Comparison of ENCODE assay signal across 1 cellular context in the genomic region with DNA sequence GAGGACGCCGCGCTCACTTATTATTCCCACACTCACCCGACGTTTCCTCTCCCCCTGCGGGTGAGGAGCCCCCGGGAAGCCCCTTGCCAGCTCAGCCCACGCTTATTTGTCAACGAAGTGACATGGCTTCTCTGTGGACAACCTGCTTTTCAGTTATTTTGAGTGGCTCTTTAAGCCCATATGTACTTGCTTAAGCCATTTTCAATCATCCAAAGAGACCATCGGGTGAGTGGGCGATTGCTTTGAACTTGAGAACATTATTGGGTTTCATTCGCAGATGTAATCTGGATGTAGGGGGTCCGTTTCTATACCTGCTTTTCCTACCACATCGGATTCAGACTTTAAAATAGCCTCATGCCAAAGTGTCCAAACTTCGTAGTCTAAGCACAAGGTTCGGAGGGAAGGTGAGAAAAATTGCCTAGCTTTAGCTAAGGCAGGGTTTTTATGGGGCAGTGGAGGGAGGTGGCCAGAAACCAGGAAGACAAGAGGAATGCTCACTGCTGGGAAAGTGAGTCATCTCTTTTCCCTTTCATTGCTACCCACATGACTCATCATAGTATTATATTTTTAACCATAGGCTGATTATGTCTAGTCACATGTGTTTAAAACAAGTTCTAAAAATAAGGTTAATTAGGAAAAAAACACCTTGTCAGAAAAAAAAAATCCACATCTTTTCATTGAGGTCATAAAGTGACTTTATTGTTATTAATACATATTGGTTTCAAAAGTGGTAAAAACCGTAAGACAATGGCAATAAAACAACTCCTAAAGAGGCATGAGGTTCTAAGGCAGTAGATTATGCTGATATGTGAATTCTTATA.
TF ChIP-seq lines count a peak whose summit lies in the region.

No MANE protein-coding gene starts in this region.

TF ChIP-seq in K562, 482 proteins besides CTCF, POLR2A, EP300 and RAD21 (continued from another document and continues in another):
- TF ChIP-seq, protein P1, sequence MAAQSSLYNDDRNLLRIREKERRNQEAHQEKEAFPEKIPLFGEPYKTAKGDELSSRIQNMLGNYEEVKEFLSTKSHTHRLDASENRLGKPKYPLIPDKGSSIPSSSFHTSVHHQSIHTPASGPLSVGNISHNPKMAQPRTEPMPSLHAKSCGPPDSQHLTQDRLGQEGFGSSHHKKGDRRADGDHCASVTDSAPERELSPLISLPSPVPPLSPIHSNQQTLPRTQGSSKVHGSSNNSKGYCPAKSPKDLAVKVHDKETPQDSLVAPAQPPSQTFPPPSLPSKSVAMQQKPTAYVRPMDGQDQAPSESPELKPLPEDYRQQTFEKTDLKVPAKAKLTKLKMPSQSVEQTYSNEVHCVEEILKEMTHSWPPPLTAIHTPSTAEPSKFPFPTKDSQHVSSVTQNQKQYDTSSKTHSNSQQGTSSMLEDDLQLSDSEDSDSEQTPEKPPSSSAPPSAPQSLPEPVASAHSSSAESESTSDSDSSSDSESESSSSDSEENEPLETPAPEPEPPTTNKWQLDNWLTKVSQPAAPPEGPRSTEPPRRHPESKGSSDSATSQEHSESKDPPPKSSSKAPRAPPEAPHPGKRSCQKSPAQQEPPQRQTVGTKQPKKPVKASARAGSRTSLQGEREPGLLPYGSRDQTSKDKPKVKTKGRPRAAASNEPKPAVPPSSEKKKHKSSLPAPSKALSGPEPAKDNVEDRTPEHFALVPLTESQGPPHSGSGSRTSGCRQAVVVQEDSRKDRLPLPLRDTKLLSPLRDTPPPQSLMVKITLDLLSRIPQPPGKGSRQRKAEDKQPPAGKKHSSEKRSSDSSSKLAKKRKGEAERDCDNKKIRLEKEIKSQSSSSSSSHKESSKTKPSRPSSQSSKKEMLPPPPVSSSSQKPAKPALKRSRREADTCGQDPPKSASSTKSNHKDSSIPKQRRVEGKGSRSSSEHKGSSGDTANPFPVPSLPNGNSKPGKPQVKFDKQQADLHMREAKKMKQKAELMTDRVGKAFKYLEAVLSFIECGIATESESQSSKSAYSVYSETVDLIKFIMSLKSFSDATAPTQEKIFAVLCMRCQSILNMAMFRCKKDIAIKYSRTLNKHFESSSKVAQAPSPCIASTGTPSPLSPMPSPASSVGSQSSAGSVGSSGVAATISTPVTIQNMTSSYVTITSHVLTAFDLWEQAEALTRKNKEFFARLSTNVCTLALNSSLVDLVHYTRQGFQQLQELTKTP (IDR thresholded peaks at IDR 0.05; ENCODE audit: low read depth in 1 of 2, partially characterized antibody in 2 of 2) = peak in 1 of 2 experiments; percentile 30
- no peak for TF ChIP-seq CHCHD3 (CRISPR knock-in tag; IDR thresholded peaks at IDR 0.05)
- TF ChIP-seq RUNX1 (IDR thresholded peaks at IDR 0.05; ENCODE audit: low read depth) = no peak
- TF ChIP-seq ZNF695 (CRISPR knock-in tag; IDR thresholded peaks at IDR 0.05) = no peak
- TF ChIP-seq NR3C1 (CRISPR knock-in tag; IDR thresholded peaks at IDR 0.05) = no peak
- peak; percentile 47 for TF ChIP-seq FOS (IDR thresholded peaks at IDR 0.05; ENCODE audit: extremely low read depth, insufficient read length)
- TF ChIP-seq TCF7L2 (IDR thresholded peaks at IDR 0.05; ENCODE audit: low read depth, low read length) = no peak
- TF ChIP-seq ZNF316 (IDR thresholded peaks at IDR 0.05) = peak; percentile 94
- TF ChIP-seq HSF4 (CRISPR knock-in tag; IDR thresholded peaks at IDR 0.05; ENCODE audit: borderline replicate concordance) = peak; percentile 66; the same call in 1 of the 2 replicates
- no peak for TF ChIP-seq RNF2 (IDR thresholded peaks at IDR 0.05)
- TF ChIP-seq SNIP1 (IDR thresholded peaks at IDR 0.05; ENCODE audit: low read depth) = no peak
- no peak for TF ChIP-seq ETV1 (tag; conservative IDR thresholded peaks at IDR 0.05; ENCODE audit: low read depth)
- TF ChIP-seq, protein P2, sequence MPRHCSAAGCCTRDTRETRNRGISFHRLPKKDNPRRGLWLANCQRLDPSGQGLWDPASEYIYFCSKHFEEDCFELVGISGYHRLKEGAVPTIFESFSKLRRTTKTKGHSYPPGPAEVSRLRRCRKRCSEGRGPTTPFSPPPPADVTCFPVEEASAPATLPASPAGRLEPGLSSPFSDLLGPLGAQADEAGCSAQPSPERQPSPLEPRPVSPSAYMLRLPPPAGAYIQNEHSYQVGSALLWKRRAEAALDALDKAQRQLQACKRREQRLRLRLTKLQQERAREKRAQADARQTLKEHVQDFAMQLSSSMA (CRISPR knock-in tag; IDR thresholded peaks at IDR 0.05) = no peak
- TF ChIP-seq MYC (IDR thresholded peaks at IDR 0.05; ENCODE audit: low read depth, low read length) = peak; percentile 39; the same call in 1 of the 2 replicates
- no peak for TF ChIP-seq MYC (CRISPR knock-in tag; IDR thresholded peaks at IDR 0.05; ENCODE audit: borderline replicate concordance, low read depth)
- TF ChIP-seq, protein P3, sequence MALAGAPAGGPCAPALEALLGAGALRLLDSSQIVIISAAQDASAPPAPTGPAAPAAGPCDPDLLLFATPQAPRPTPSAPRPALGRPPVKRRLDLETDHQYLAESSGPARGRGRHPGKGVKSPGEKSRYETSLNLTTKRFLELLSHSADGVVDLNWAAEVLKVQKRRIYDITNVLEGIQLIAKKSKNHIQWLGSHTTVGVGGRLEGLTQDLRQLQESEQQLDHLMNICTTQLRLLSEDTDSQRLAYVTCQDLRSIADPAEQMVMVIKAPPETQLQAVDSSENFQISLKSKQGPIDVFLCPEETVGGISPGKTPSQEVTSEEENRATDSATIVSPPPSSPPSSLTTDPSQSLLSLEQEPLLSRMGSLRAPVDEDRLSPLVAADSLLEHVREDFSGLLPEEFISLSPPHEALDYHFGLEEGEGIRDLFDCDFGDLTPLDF (CRISPR knock-in tag; IDR thresholded peaks at IDR 0.05) = no peak
- no peak for TF ChIP-seq ZNF282 (CRISPR knock-in tag; IDR thresholded peaks at IDR 0.05)
- no peak for TF ChIP-seq POLR2AphosphoS2 (IDR thresholded peaks at IDR 0.05; ENCODE audit: low read length)
- TF ChIP-seq EWSR1 (IDR thresholded peaks at IDR 0.05; ENCODE audit: borderline replicate concordance, low read depth, partially characterized antibody) = no peak
- no peak for TF ChIP-seq BDP1 (IDR thresholded peaks at IDR 0.05; ENCODE audit: insufficient read depth, insufficient read length)
- TF ChIP-seq ZBTB7A (IDR thresholded peaks at IDR 0.05; ENCODE audit: borderline replicate concordance, control insufficient read depth, low read depth, low read length) = no peak
- TF ChIP-seq BRD4 (IDR thresholded peaks at IDR 0.05) = no peak
- TF ChIP-seq ZNF408 (CRISPR knock-in tag; IDR thresholded peaks at IDR 0.05; ENCODE audit: low read depth) = no peak
- peak in 1 of 2 experiments; percentile 61; a peak in 2 of 4 replicates for TF ChIP-seq MAZ (CRISPR knock-in tag; conservative IDR thresholded peaks at IDR 0.05 in 1 of 2, IDR thresholded peaks at IDR 0.05 in 1 of 2)
- TF ChIP-seq, protein P4, sequence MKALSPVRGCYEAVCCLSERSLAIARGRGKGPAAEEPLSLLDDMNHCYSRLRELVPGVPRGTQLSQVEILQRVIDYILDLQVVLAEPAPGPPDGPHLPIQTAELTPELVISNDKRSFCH (CRISPR knock-in tag; IDR thresholded peaks at IDR 0.05) = no peak; the same call in 1 of the 2 replicates
- TF ChIP-seq, protein P4 (tag; IDR thresholded peaks at IDR 0.05) = peak; percentile 97
- TF ChIP-seq L3MBTL2 (IDR thresholded peaks at IDR 0.05) = peak; percentile 79
- TF ChIP-seq KAT2B (IDR thresholded peaks at IDR 0.05; ENCODE audit: low read depth, low read length) = no peak
- TF ChIP-seq, protein P5, sequence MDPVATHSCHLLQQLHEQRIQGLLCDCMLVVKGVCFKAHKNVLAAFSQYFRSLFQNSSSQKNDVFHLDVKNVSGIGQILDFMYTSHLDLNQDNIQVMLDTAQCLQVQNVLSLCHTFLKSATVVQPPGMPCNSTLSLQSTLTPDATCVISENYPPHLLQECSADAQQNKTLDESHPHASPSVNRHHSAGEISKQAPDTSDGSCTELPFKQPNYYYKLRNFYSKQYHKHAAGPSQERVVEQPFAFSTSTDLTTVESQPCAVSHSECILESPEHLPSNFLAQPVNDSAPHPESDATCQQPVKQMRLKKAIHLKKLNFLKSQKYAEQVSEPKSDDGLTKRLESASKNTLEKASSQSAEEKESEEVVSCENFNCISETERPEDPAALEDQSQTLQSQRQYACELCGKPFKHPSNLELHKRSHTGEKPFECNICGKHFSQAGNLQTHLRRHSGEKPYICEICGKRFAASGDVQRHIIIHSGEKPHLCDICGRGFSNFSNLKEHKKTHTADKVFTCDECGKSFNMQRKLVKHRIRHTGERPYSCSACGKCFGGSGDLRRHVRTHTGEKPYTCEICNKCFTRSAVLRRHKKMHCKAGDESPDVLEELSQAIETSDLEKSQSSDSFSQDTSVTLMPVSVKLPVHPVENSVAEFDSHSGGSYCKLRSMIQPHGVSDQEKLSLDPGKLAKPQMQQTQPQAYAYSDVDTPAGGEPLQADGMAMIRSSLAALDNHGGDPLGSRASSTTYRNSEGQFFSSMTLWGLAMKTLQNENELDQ (CRISPR knock-in tag; IDR thresholded peaks at IDR 0.05; ENCODE audit: borderline replicate concordance) = no peak
- TF ChIP-seq ETV5 (CRISPR knock-in tag; IDR thresholded peaks at IDR 0.05; ENCODE audit: low read depth) = no peak
- TF ChIP-seq IRF2 (CRISPR knock-in tag; IDR thresholded peaks at IDR 0.05) = no peak
- no peak for TF ChIP-seq ZEB2 (IDR thresholded peaks at IDR 0.05)
- TF ChIP-seq, protein P6, sequence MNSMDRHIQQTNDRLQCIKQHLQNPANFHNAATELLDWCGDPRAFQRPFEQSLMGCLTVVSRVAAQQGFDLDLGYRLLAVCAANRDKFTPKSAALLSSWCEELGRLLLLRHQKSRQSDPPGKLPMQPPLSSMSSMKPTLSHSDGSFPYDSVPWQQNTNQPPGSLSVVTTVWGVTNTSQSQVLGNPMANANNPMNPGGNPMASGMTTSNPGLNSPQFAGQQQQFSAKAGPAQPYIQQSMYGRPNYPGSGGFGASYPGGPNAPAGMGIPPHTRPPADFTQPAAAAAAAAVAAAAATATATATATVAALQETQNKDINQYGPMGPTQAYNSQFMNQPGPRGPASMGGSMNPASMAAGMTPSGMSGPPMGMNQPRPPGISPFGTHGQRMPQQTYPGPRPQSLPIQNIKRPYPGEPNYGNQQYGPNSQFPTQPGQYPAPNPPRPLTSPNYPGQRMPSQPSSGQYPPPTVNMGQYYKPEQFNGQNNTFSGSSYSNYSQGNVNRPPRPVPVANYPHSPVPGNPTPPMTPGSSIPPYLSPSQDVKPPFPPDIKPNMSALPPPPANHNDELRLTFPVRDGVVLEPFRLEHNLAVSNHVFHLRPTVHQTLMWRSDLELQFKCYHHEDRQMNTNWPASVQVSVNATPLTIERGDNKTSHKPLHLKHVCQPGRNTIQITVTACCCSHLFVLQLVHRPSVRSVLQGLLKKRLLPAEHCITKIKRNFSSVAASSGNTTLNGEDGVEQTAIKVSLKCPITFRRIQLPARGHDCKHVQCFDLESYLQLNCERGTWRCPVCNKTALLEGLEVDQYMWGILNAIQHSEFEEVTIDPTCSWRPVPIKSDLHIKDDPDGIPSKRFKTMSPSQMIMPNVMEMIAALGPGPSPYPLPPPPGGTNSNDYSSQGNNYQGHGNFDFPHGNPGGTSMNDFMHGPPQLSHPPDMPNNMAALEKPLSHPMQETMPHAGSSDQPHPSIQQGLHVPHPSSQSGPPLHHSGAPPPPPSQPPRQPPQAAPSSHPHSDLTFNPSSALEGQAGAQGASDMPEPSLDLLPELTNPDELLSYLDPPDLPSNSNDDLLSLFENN (IDR thresholded peaks at IDR 0.05; ENCODE audit: low read depth in 2 of 2, low read length in 2 of 2) = no peak
- no peak for TF ChIP-seq PHB2 (IDR thresholded peaks at IDR 0.05; ENCODE audit: low read depth)
- TF ChIP-seq CHD2 (IDR thresholded peaks at IDR 0.05; ENCODE audit: low read depth, low read length) = no peak
- TF ChIP-seq, protein P7, sequence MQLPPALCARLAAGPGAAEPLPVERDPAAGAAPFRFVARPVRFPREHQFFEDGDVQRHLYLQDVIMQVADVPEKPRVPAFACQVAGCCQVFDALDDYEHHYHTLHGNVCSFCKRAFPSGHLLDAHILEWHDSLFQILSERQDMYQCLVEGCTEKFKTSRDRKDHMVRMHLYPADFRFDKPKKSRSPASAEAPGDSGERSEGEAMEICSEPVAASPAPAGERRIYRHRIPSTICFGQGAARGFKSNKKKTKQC (CRISPR knock-in tag; IDR thresholded peaks at IDR 0.05) = no peak
- TF ChIP-seq, protein P8, sequence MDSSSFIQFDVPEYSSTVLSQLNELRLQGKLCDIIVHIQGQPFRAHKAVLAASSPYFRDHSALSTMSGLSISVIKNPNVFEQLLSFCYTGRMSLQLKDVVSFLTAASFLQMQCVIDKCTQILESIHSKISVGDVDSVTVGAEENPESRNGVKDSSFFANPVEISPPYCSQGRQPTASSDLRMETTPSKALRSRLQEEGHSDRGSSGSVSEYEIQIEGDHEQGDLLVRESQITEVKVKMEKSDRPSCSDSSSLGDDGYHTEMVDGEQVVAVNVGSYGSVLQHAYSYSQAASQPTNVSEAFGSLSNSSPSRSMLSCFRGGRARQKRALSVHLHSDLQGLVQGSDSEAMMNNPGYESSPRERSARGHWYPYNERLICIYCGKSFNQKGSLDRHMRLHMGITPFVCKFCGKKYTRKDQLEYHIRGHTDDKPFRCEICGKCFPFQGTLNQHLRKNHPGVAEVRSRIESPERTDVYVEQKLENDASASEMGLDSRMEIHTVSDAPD (CRISPR knock-in tag; IDR thresholded peaks at IDR 0.05) = 0 out of 2 replicates have a peak, but pooled peaks have one; percentile 50
- TF ChIP-seq TCF7 (IDR thresholded peaks at IDR 0.05; ENCODE audit: borderline replicate concordance) = no peak
- TF ChIP-seq, protein P9, sequence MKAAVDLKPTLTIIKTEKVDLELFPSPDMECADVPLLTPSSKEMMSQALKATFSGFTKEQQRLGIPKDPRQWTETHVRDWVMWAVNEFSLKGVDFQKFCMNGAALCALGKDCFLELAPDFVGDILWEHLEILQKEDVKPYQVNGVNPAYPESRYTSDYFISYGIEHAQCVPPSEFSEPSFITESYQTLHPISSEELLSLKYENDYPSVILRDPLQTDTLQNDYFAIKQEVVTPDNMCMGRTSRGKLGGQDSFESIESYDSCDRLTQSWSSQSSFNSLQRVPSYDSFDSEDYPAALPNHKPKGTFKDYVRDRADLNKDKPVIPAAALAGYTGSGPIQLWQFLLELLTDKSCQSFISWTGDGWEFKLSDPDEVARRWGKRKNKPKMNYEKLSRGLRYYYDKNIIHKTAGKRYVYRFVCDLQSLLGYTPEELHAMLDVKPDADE (conservative IDR thresholded peaks at IDR 0.05; ENCODE audit: control insufficient read depth, low read depth, low read length) = no peak
- TF ChIP-seq, protein P10, sequence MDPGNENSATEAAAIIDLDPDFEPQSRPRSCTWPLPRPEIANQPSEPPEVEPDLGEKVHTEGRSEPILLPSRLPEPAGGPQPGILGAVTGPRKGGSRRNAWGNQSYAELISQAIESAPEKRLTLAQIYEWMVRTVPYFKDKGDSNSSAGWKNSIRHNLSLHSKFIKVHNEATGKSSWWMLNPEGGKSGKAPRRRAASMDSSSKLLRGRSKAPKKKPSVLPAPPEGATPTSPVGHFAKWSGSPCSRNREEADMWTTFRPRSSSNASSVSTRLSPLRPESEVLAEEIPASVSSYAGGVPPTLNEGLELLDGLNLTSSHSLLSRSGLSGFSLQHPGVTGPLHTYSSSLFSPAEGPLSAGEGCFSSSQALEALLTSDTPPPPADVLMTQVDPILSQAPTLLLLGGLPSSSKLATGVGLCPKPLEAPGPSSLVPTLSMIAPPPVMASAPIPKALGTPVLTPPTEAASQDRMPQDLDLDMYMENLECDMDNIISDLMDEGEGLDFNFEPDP (CRISPR knock-in tag; IDR thresholded peaks at IDR 0.05) = no peak
- TF ChIP-seq, protein P11, sequence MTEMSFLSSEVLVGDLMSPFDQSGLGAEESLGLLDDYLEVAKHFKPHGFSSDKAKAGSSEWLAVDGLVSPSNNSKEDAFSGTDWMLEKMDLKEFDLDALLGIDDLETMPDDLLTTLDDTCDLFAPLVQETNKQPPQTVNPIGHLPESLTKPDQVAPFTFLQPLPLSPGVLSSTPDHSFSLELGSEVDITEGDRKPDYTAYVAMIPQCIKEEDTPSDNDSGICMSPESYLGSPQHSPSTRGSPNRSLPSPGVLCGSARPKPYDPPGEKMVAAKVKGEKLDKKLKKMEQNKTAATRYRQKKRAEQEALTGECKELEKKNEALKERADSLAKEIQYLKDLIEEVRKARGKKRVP (CRISPR knock-in tag; IDR thresholded peaks at IDR 0.05) = peak; percentile 54; the same call in 1 of the 2 replicates
